7 cellular contexts compared by ENCODE assay signal in the genomic region with DNA sequence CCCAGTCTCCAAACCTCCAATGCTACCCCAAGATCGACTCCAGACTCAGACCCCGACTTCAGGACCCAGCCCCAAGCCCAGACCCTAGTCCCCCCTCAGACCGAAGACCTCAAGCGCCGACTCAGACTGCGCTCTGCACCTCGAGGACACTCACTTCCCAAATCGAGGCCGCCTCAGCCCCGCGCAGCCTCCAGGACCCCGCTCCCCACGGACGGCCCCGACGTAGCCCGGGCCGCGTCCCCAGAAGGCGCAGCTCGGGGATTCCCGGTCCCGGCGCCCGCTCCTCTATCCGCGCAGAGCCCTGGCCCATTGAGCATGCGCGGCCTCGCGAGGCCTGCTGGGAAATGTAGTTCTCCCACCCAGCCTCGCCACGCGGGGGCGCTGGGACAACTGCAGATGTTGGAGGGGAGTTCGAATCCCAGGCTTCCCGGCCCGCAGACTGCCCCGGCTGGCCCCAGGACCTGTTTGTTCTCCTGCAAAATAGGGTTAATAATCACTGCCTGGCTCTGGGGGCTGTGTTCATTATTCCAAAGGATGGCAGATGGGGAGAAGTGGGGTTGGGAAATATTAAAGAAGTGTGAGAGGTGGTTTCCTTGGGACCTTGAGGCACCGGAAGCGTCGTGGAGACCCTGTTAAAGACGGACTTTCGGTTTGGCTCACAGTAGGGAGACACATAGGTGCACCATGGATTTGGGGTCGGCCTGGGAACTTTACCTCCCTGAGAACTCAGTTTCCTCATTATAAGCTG. TPM values are rescaled to one million over a fixed set of nuclear protein-coding genes. Genes with fewer than 3 reads are reported as not detected.
DNase-seq lines count a peak whose midpoint lies in the region; ATAC-seq, FAIRE-seq and TF ChIP-seq lines count a peak whose summit lies in the region.

A gene with protein sequence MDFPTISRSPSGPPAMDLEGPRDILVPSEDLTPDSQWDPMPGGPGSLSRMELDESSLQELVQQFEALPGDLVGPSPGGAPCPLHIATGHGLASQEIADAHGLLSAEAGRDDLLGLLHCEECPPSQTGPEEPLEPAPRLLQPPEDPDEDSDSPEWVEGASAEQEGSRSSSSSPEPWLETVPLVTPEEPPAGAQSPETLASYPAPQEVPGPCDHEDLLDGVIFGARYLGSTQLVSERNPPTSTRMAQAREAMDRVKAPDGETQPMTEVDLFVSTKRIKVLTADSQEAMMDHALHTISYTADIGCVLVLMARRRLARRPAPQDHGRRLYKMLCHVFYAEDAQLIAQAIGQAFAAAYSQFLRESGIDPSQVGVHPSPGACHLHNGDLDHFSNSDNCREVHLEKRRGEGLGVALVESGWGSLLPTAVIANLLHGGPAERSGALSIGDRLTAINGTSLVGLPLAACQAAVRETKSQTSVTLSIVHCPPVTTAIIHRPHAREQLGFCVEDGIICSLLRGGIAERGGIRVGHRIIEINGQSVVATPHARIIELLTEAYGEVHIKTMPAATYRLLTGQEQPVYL (minus strand): TSS at position 311 of the 748 bp plus-strand sequence. CDS start 1,428 bp downstream, outside the sequence.

- TF ChIP-seq POLR2A in GM18505 (IDR thresholded peaks at IDR 0.05; ENCODE audit: borderline replicate concordance, extremely low read depth, insufficient read depth, insufficient read length) (peak; percentile 89), spleen (IDR thresholded peaks at IDR 0.05) (peak; percentile 28 to 76 (median 45))

- CTCF ChIA-PET in WTC11 (lab: Charles Lee), result interaction anchor here (0.6 to 3.1 kb wide), 24 partner anchors 9 to 1906 kb away, joined by 3 to 24 read pairs (median 4); partner anchors contain the start of gene ATCAY

- peaks cover 3% of the 10 kb centered on the region; the same call in 1 of the 2 replicates for H3K27me3 Mint-ChIP-seq in WTC11 (ENCODE audit: low read depth)

- TF ChIP-seq CTCF in WTC11 (IDR thresholded peaks at IDR 0.05) (peak; percentile 61), bronchial epithelial cell (IDR thresholded peaks at IDR 0.05; ENCODE audit: insufficient read depth, low read length, severe bottlenecking) (peak; percentile 85), spleen (IDR thresholded peaks at IDR 0.05 in 8 of 11, conservative IDR thresholded peaks at IDR 0.05 in 3 of 11) (peak; percentile 59 to 85 (median 74))

- peak; percentile 92 for DNase-seq in NCI-H2227 (lab: John Stamatoyannopoulos, UW; ENCODE audit: unreplicated experiment)
- DNase-seq in WTC11 (ENCODE audit: low spot score), result peak; percentile 98
- DNase-seq in bronchial epithelial cell (ENCODE audit: low read depth), result peak; percentile 76
- peak; percentile 96 for DNase-seq in inferior parietal cortex (ENCODE audit: extremely low spot score)
- peak; percentile 97 for DNase-seq in spleen

- no peak for FAIRE-seq in bronchial epithelial cell (lab: Jason Lieb, UNC)

- peak within 1 kb of the TSS; percentile 93 to 100 (median 99) for H3K27ac ChIP-seq in spleen

- POLR2A ChIA-PET in WTC11 (lab: Charles Lee), result interaction anchor here (0.6 to 1.6 kb wide), 5 partner anchors 14 to 224 kb away, joined by 3 to 6 read pairs (median 5); partner anchors contain the start of gene EEF2

- peaks cover 32 to 79% (median 55%) of the 10 kb centered on the region in 6 donors for H3K4me1 ChIP-seq in spleen

- H3K4me3 Mint-ChIP-seq in WTC11, result peak within 1 kb of the TSS; percentile 97

- 2 to 5% (median 4%) methylated on average over 40 to 45 of the region's 45 CpGs for whole genome bisulfite sequencing in spleen, 5 donors

- H3K36me3 ChIP-seq in bronchial epithelial cell (ENCODE audit: control insufficient read depth, insufficient read depth, low read length) (peaks cover 10% of the 10 kb centered on the region), spleen (peaks cover 0 to 54% (median 39%) of the 10 kb centered on the region in 6 donors)

- H3K4me3 ChIP-seq in bronchial epithelial cell (ENCODE audit: low read depth, low read length) (peak within 1 kb of the TSS; percentile 99), spleen (peak within 1 kb of the TSS; percentile 51 to 87 (median 74))

- peaks cover 5% of the 10 kb centered on the region for H3K36me3 Mint-ChIP-seq in WTC11

- H3K27me3 ChIP-seq in bronchial epithelial cell (ENCODE audit: control insufficient read depth, insufficient read depth, low read length) (no peaks in the 10 kb centered on the region), spleen (replicated peaks in 1 of 7) (no peaks in the 10 kb centered on the region)

- H3K9me3 Mint-ChIP-seq in WTC11, result no peaks in the 10 kb centered on the region

- peak within 1 kb of the TSS; percentile 95 for H3K27ac Mint-ChIP-seq in WTC11

- intact Hi-C loops in spleen (cut with DNase I; ENCODE audit: low total_unique reads), result no loop called here

- ATAC-seq in GM18505 (IDR thresholded peaks at IDR 0.05; ENCODE audit: unreplicated experiment), result peak; percentile 58
- peak; percentile 49 for ATAC-seq in HG03135 (IDR thresholded peaks at IDR 0.05; ENCODE audit: unreplicated experiment)
- ATAC-seq in WTC11, result peak; percentile 66

- H3K4me1 Mint-ChIP-seq in WTC11, result peaks cover 8% of the 10 kb centered on the region

- no peaks in the 10 kb centered on the region for H3K9me3 ChIP-seq in spleen

TF ChIP-seq in WTC11, 78 proteins besides CTCF, POLR2A, EP300 and RAD21:
- TF ChIP-seq SMAD3 (CRISPR knock-in tag; IDR thresholded peaks at IDR 0.05; ENCODE audit: borderline replicate concordance) (no peak), PREB (CRISPR knock-in tag; IDR thresholded peaks at IDR 0.05; ENCODE audit: borderline replicate concordance) (no peak), ELF4 (CRISPR knock-in tag; IDR thresholded peaks at IDR 0.05; ENCODE audit: low read depth) (no peak), GTF2I (CRISPR knock-in tag; conservative IDR thresholded peaks at IDR 0.05) (0 out of 2 replicates have a peak, but pooled peaks have one; percentile 32), JUN (CRISPR knock-in tag; IDR thresholded peaks at IDR 0.05) (no peak), FOXP1 (CRISPR knock-in tag; IDR thresholded peaks at IDR 0.05; ENCODE audit: borderline replicate concordance) (peak; percentile 90; the same call in 1 of the 2 replicates), MYBL2 (CRISPR knock-in tag; IDR thresholded peaks at IDR 0.05) (no peak), GABPB1 (CRISPR knock-in tag; IDR thresholded peaks at IDR 0.05) (peak; percentile 71), ETV6 (CRISPR knock-in tag; IDR thresholded peaks at IDR 0.05) (peak; percentile 35; the same call in 1 of the 2 replicates), SP1 (CRISPR knock-in tag; conservative IDR thresholded peaks at IDR 0.05) (peak; percentile 65), IRF1 (CRISPR knock-in tag; IDR thresholded peaks at IDR 0.05) (0 out of 2 replicates have a peak, but pooled peaks have one; percentile 4), FOXK1 (CRISPR knock-in tag; IDR thresholded peaks at IDR 0.05) (peak; percentile 57; the same call in 1 of the 2 replicates)
- TF ChIP-seq, protein P1, sequence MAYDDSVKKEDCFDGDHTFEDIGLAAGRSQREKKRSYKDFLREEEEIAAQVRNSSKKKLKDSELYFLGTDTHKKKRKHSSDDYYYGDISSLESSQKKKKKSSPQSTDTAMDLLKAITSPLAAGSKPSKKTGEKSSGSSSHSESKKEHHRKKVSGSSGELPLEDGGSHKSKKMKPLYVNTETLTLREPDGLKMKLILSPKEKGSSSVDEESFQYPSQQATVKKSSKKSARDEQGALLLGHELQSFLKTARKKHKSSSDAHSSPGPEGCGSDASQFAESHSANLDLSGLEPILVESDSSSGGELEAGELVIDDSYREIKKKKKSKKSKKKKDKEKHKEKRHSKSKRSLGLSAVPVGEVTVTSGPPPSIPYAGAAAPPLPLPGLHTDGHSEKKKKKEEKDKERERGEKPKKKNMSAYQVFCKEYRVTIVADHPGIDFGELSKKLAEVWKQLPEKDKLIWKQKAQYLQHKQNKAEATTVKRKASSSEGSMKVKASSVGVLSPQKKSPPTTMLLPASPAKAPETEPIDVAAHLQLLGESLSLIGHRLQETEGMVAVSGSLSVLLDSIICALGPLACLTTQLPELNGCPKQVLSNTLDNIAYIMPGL (CRISPR knock-in tag; IDR thresholded peaks at IDR 0.05), result peak; percentile 79
- TF ChIP-seq, protein P2, sequence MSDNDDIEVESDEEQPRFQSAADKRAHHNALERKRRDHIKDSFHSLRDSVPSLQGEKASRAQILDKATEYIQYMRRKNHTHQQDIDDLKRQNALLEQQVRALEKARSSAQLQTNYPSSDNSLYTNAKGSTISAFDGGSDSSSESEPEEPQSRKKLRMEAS (CRISPR knock-in tag; IDR thresholded peaks at IDR 0.05), result no peak
- TF ChIP-seq, protein P3, sequence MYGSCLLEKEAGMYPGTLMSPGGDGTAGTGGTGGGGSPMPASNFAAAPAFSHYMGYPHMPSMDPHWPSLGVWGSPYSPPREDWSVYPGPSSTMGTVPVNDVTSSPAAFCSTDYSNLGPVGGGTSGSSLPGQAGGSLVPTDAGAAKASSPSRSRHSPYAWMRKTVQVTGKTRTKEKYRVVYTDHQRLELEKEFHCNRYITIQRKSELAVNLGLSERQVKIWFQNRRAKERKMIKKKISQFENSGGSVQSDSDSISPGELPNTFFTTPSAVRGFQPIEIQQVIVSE (CRISPR knock-in tag; IDR thresholded peaks at IDR 0.05; ENCODE audit: borderline replicate concordance), result no peak

RNA-seq across cellular contexts. Expression of the gene that starts here (rescaled TPM):
- total RNA-seq in WTC11 (2021) (27.5 to 29.6 TPM (median 28.1 TPM) in 3 replicates), bronchial epithelial cell (11.3 and 17.8 TPM in 2 replicates), spleen (10 to 100 TPM; 28.8 to 37.1 (median 34.3) TPM)
- 10 to 100 TPM; 17.1 to 30.8 (median 17.5) TPM for polyA plus RNA-seq in spleen

Comparison
In these comparisons a context has a peak if more than half of its experiments do, and no peak if none do; other contexts are left out.
1. Peak in every context shown above with its lines: DNase-seq, ATAC-seq, H3K4me3 ChIP-seq and H3K27ac ChIP-seq.